In genomic region chr12:57519758-57520007, GRCh38 we compare ENCODE assay signal across 8 cellular contexts. TPM values are rescaled to one million over a fixed set of nuclear protein-coding genes. Genes with fewer than 3 reads are reported as not detected.
DNase-seq lines count a peak whose midpoint lies in the region; ATAC-seq and TF ChIP-seq lines count a peak whose summit lies in the region.

No MANE protein-coding gene starts in this region.

- H3K4me3 ChIP-seq in GM23338 (peak overlapping the region; percentile 77), endocrine pancreas (ENCODE audit: control insufficient read depth, insufficient read depth, low read length) (peak overlapping the region; percentile 71), osteoblast (ENCODE audit: insufficient read depth, low read length) (peak overlapping the region; percentile 83)

- H3K9ac ChIP-seq in endocrine pancreas (ENCODE audit: control insufficient read depth, insufficient read depth, low read length) = peak overlapping the region; percentile 92

- H3K9me3 Mint-ChIP-seq in GM23338 = no peaks in the 10 kb centered on the region; the same call in 2 of the 3 replicates

- H3K27ac ChIP-seq in GM23338 (ENCODE audit: low read depth) (peak overlapping the region; percentile 98), osteoblast (ENCODE audit: low read depth, low read length) (peak overlapping the region; percentile 99)

- peak overlapping the region; percentile 99 for H3K27ac Mint-ChIP-seq in GM23338

- H3K79me2 ChIP-seq in GM23338 (replicated peaks; ENCODE audit: insufficient read depth) = peaks cover 33% of the 10 kb centered on the region
- peaks cover 54% of the 10 kb centered on the region for H3K79me2 ChIP-seq in osteoblast (ENCODE audit: insufficient read depth, low read length)

- H3K36me3 Mint-ChIP-seq in GM23338 (ENCODE audit: low read depth) = peaks cover 53% of the 10 kb centered on the region

- H3K4me1 Mint-ChIP-seq in GM23338 = peaks cover 49% of the 10 kb centered on the region

- peaks cover 31% of the 10 kb centered on the region for H3K36me3 ChIP-seq in GM23338 (ENCODE audit: insufficient read depth)
- peaks cover 2% of the 10 kb centered on the region for H3K36me3 ChIP-seq in endocrine pancreas (ENCODE audit: control insufficient read depth, insufficient read depth, low read length)
- H3K36me3 ChIP-seq in osteoblast (ENCODE audit: insufficient read depth, low read length) = peaks cover 47% of the 10 kb centered on the region

- TF ChIP-seq CTCF in GM23338 (conservative IDR thresholded peaks at IDR 0.05; ENCODE audit: low read depth in 2 of 2) (no peak), osteoblast (IDR thresholded peaks at IDR 0.05; ENCODE audit: extremely low read depth, low read depth, low read length) (no peak)

- H3K27me3 ChIP-seq in GM23338 (ENCODE audit: insufficient read depth) = no peaks in the 10 kb centered on the region
- no peaks in the 10 kb centered on the region for H3K27me3 ChIP-seq in endocrine pancreas (ENCODE audit: control insufficient read depth, insufficient read depth, low read length)
- no peaks in the 10 kb centered on the region for H3K27me3 ChIP-seq in osteoblast (ENCODE audit: insufficient read depth, low read length)

- ATAC-seq in GM23338 (no peak), GM18520 (IDR thresholded peaks at IDR 0.05; ENCODE audit: unreplicated experiment) (no peak), HG02610 (IDR thresholded peaks at IDR 0.05; ENCODE audit: unreplicated experiment) (no peak)

- H3K4me1 ChIP-seq in GM23338 (ENCODE audit: insufficient read depth) = peaks cover 39% of the 10 kb centered on the region
- H3K4me1 ChIP-seq in endocrine pancreas (ENCODE audit: control insufficient read depth, insufficient read depth, low read length) = no peaks in the 10 kb centered on the region
- H3K4me1 ChIP-seq in osteoblast (ENCODE audit: insufficient read depth, low read length) = peaks cover 57% of the 10 kb centered on the region

- no peak for DNase-seq in GM23338 (ENCODE audit: low spot score)
- peak; percentile 62 for DNase-seq in SK-N-DZ (ENCODE audit: low spot score)
- no peak for DNase-seq in osteoblast (ENCODE audit: insufficient read length, low spot score, missing footprints)
- DNase-seq in NCI-H1048 (lab: John Stamatoyannopoulos, UW) = no peak
- no peak for DNase-seq in effector CD4-positive, alpha-beta T cell

- H4K20me1 ChIP-seq in GM23338 (replicated peaks; ENCODE audit: insufficient read depth) = peaks cover 39% of the 10 kb centered on the region
- peaks cover 51% of the 10 kb centered on the region for H4K20me1 ChIP-seq in osteoblast (ENCODE audit: insufficient read depth, low read length)

- H2AFZ ChIP-seq in GM23338 (no peak overlapping the region), osteoblast (ENCODE audit: low read length) (no peak overlapping the region)

- no peaks in the 10 kb centered on the region for H3K9me2 ChIP-seq in GM23338 (ENCODE audit: insufficient read depth)

- H3K9me3 ChIP-seq in endocrine pancreas (ENCODE audit: control insufficient read depth, low read length) = no peaks in the 10 kb centered on the region
- H3K9me3 ChIP-seq in osteoblast (ENCODE audit: low read depth, low read length) = no peaks in the 10 kb centered on the region

- H3K4me2 ChIP-seq in GM23338 (peak overlapping the region; percentile 99), osteoblast (ENCODE audit: insufficient read depth, low read length) (peak overlapping the region; percentile 82)

- H3K4me3 Mint-ChIP-seq in GM23338 = peak overlapping the region; percentile 83

- peaks cover 77% of the 10 kb centered on the region for H3F3A ChIP-seq in GM23338 (replicated peaks; ENCODE audit: low read depth)

- H3K27me3 Mint-ChIP-seq in GM23338 (ENCODE audit: insufficient read depth, low read depth, poor library complexity) = peaks cover 46% of the 10 kb centered on the region

TF ChIP-seq in GM23338, 12 proteins besides CTCF, POLR2A, EP300 and RAD21 (continues in another document):
- TF ChIP-seq CREB1 (CRISPR knock-in tag; IDR thresholded peaks at IDR 0.05; ENCODE audit: low read depth) (no peak), ZNF462 (CRISPR knock-in tag; IDR thresholded peaks at IDR 0.05) (no peak), ZNF114 (CRISPR knock-in tag; IDR thresholded peaks at IDR 0.05) (no peak)

RNA-seq across cellular contexts. Expression of gene DDIT3, which starts 0.6 kb away (rescaled TPM):
- total RNA-seq in GM23338 (2014; rRNA removed; shearing (Covaris generic)) = 3.9 and 4.1 TPM in 2 replicates
- 11.7 and 12.5 TPM in 2 replicates for polyA plus RNA-seq in GM23338 (2016; fragmentation: Nextera tagmentation; extraction: Ambion mirVana)
- polyA plus RNA-seq in SK-N-DZ (2014; cell fraction: cytosol; rRNA removed) = 36.1 and 40.5 TPM in 2 replicates
- polyA plus RNA-seq in SK-N-DZ (2014; cell fraction: nucleus; rRNA removed) = 59.9 and 77.2 TPM in 2 replicates
- 118 and 136 TPM in 2 replicates for total RNA-seq in osteoblast

RNA-seq across cellular contexts. Expression of gene MBD6, which starts 2.9 kb away (rescaled TPM):
- total RNA-seq in GM23338 (2014; rRNA removed; shearing (Covaris generic)) = 12.5 and 16.9 TPM in 2 replicates
- 17.1 and 18.3 TPM in 2 replicates for polyA plus RNA-seq in GM23338 (2016; fragmentation: Nextera tagmentation; extraction: Ambion mirVana)
- 2.7 and 4.0 TPM in 2 replicates for polyA plus RNA-seq in SK-N-DZ (2014; cell fraction: cytosol; rRNA removed)
- 10.7 and 37.8 TPM in 2 replicates for polyA plus RNA-seq in SK-N-DZ (2014; cell fraction: nucleus; rRNA removed)
- 5.0 and 5.8 TPM in 2 replicates for total RNA-seq in osteoblast

RNA-seq across cellular contexts. Expression of gene DCTN2, which starts 27.3 kb away (rescaled TPM):
- total RNA-seq in GM23338 (2014; rRNA removed; shearing (Covaris generic)) = 134 and 157 TPM in 2 replicates
- 56.1 and 62.3 TPM in 2 replicates for polyA plus RNA-seq in GM23338 (2016; fragmentation: Nextera tagmentation; extraction: Ambion mirVana)
- polyA plus RNA-seq in SK-N-DZ (2014; cell fraction: cytosol; rRNA removed) = 277 and 311 TPM in 2 replicates
- 201 and 238 TPM in 2 replicates for polyA plus RNA-seq in SK-N-DZ (2014; cell fraction: nucleus; rRNA removed)
- 123 and 129 TPM in 2 replicates for total RNA-seq in osteoblast

RNA-seq across cellular contexts. Expression of gene KIF5A, which starts 30.2 kb away (rescaled TPM):
- 16.5 and 21.3 TPM in 2 replicates for total RNA-seq in GM23338 (2014; rRNA removed; shearing (Covaris generic))
- polyA plus RNA-seq in GM23338 (2016; fragmentation: Nextera tagmentation; extraction: Ambion mirVana) = 9.1 and 11.1 TPM in 2 replicates
- polyA plus RNA-seq in SK-N-DZ (2014; cell fraction: cytosol; rRNA removed) = 18.1 and 20.0 TPM in 2 replicates
- 59.9 and 84.5 TPM in 2 replicates for polyA plus RNA-seq in SK-N-DZ (2014; cell fraction: nucleus; rRNA removed)
- 0.29 and 0.36 TPM in 2 replicates for total RNA-seq in osteoblast

RNA-seq across cellular contexts. Expression of gene MARS1, which starts 31.8 kb away (rescaled TPM):
- total RNA-seq in GM23338 (2014; rRNA removed; shearing (Covaris generic)) = 247 and 266 TPM in 2 replicates
- polyA plus RNA-seq in GM23338 (2016; fragmentation: Nextera tagmentation; extraction: Ambion mirVana) = 351 and 389 TPM in 2 replicates
- 161 and 172 TPM in 2 replicates for polyA plus RNA-seq in SK-N-DZ (2014; cell fraction: cytosol; rRNA removed)
- polyA plus RNA-seq in SK-N-DZ (2014; cell fraction: nucleus; rRNA removed) = 617 and 1,802 TPM in 2 replicates
- 171 and 187 TPM in 2 replicates for total RNA-seq in osteoblast

Comparison
In these comparisons a context has a peak if more than half of its experiments do, and no peak if none do; other contexts are left out.
1. RNA of gene DDIT3, which starts 0.6 kb away (total RNA-seq): 118 to 136 TPM in osteoblast; 3.9 to 4.1 TPM in GM23338; every median in the first group is over 10 times any median in the second.
2. Peak in every context shown above with its lines, with median percentiles within 50 percentile points of each other: H3K4me3 ChIP-seq.